ENCODE assay signal across 22 cellular contexts in the genomic region with DNA sequence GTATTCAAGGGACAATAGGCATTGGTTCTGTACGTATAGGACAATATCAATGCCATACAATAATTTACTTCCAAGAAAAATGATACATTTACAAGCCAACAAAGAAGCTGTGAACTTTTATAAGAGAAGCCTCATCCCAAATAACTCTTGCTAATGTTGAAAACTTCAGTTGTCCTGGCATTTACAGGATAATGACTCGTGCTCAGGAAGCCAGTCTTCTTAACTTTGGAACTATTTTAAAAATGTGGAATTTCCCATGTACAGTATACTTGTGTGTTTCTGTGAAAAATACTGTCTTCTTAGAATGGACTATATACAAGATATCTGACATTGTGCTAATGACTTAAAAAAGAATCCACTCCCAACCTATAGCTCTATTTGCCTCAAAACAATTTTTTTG.
"Had no signal": no experiment of that assay in that cellular context is flagged by ENCODE, and none has a peak within 500 bp of the region (broad histone marks: within the 10 kb centered on the region; RNA-seq: fewer than 3 reads in every experiment).

No MANE protein-coding gene starts in this region.

- H3K36me3 ChIP-seq: cardiac muscle cell, gastrocnemius medialis, thoracic aorta, vagina had no signal

- ATAC-seq: activated CD4-positive, alpha-beta T cell treated with anti-CD3 and anti-CD28 coated beads for 36 hours; activated T-cell treated with anti-CD3 and anti-CD28 coated beads, Interleukin-2, amount 50 U/mL, for 4 hours; gastrocnemius medialis; left colon; naive thymus-derived CD4-positive, alpha-beta T cell; T-helper 17 cell had no signal

- H3K4me3 Mint-ChIP-seq: activated B cell treated with CpG ODN at 0.5 μM for 24 hours; activated CD4-positive, alpha-beta T cell treated with anti-CD3 and anti-CD28 coated beads for 36 hours; activated naive CD8-positive, alpha-beta T cell; activated T-cell treated with anti-CD3 and anti-CD28 coated beads, Interleukin-2, amount 50 U/mL, for 4 hours; naive thymus-derived CD4-positive, alpha-beta T cell; neural crest cell; T-helper 17 cell; type B pancreatic cell had no signal

- H3K27me3 Mint-ChIP-seq: activated B cell treated with CpG ODN at 0.5 μM for 24 hours; activated CD4-positive, alpha-beta T cell treated with anti-CD3 and anti-CD28 coated beads for 36 hours; activated naive CD8-positive, alpha-beta T cell; naive thymus-derived CD4-positive, alpha-beta T cell; T-helper 17 cell; type B pancreatic cell had no signal

- H3K9me3 ChIP-seq: gastrocnemius medialis, thoracic aorta, vagina had no signal

- H3K27ac Mint-ChIP-seq: activated B cell treated with CpG ODN at 0.5 μM for 24 hours; activated CD4-positive, alpha-beta T cell treated with anti-CD3 and anti-CD28 coated beads for 36 hours; activated naive CD8-positive, alpha-beta T cell; activated T-helper 2 cell treated with anti-CD3 and anti-CD28 coated beads, Interferon-gamma antibody, Interleukin-2, Interleukin-4, amounts not matched to agents 10 μg/mL and 5 μg/mL and 100 μg/mL, durations not matched to agents 14 hours and 24 hours and 36 hours; naive thymus-derived CD4-positive, alpha-beta T cell; T-helper 17 cell; type B pancreatic cell had no signal

- DNase-seq: activated B cell treated with CpG ODN at 0.5 μM for 24 hours; activated CD4-positive, alpha-beta T cell treated with anti-CD3 and anti-CD28 coated beads for 36 hours; activated CD4-positive, alpha-beta T cell treated with anti-CD3 and anti-CD28 coated beads, Interleukin-2, amount 50 U/mL, for 48 hours; activated CD8-positive, alpha-beta memory T cell treated with anti-CD3 and anti-CD28 coated beads, Interleukin-2, amount 50 U/mL, for 48 hours; activated naive CD4-positive, alpha-beta T cell; activated T-cell treated with anti-CD3 and anti-CD28 coated beads, Interleukin-2, amount 50 U/mL, for 4 hours; erythroblast; gastrocnemius medialis; hippocampal formation; left colon; mesenchymal stem cell; naive thymus-derived CD4-positive, alpha-beta T cell; stimulated activated CD4-positive, alpha-beta T cell treated with anti-CD3 and anti-CD28 coated beads, Interleukin-4, amount 100 ng/mL, for 1 hour; stimulated activated naive CD4-positive, alpha-beta T cell treated with Interleukin-2 at 50 U/mL for 16 hours; T-helper 17 cell had no signal

- H3K4me1 Mint-ChIP-seq: activated B cell treated with CpG ODN at 0.5 μM for 24 hours; activated CD4-positive, alpha-beta T cell treated with anti-CD3 and anti-CD28 coated beads for 36 hours; naive thymus-derived CD4-positive, alpha-beta T cell; neural crest cell; T-helper 17 cell had no signal

- H3K27me3 ChIP-seq: cardiac muscle cell, gastrocnemius medialis, vagina had no signal

- H3K4me3 ChIP-seq: cardiac muscle cell, gastrocnemius medialis, thoracic aorta, vagina had no signal

- H3K36me3 Mint-ChIP-seq: activated naive CD8-positive, alpha-beta T cell; naive thymus-derived CD4-positive, alpha-beta T cell had no signal

- H3K4me1 ChIP-seq: gastrocnemius medialis, vagina had no signal
